27 cellular contexts compared by ENCODE assay signal in the genomic region with DNA sequence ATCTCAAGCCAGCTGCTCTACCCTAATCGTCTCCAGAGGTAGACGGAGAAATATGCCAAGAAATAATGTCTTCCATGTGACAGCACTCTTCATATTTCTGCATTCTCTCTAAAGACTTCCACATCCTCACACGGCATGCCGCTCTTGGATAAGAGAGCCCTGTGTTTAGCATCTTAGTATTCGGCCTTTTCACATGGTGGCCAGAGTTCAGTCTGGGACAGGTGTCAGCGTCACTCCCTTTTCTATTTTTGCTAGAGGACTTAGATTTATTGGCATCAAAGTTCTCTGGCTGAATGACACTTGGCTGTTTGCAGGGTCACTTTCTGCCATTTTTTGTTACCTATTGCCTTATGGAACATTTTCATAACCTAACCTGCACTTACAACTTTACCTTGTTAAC. TPM values are rescaled to one million over a fixed set of nuclear protein-coding genes. Genes with fewer than 3 reads are reported as not detected.
"Had no signal": no experiment of that assay in that cellular context is flagged by ENCODE, and none has a peak within 500 bp of the region (broad histone marks: within the 10 kb centered on the region; RNA-seq: fewer than 3 reads in every experiment).

No MANE protein-coding gene starts in this region.

- ATAC-seq: activated CD4-positive, alpha-beta T cell treated with anti-CD3 and anti-CD28 coated beads for 36 hours; left lung; pancreas; right lobe of liver; stimulated activated naive B cell treated with anti-CD40 and anti-IgM and Interleukin-4, amounts not matched to agents 10 μg/mL and 1 μg/mL and 100 μg/mL, for 72 hours; T-cell; upper lobe of right lung had no signal

- H3K4me1 Mint-ChIP-seq: activated CD4-positive, alpha-beta T cell treated with anti-CD3 and anti-CD28 coated beads for 36 hours; activated naive CD4-positive, alpha-beta T cell treated with anti-CD3 and anti-CD28 coated beads, Interleukin-2, amount 50 U/mL, for 24 hours; brain; T-cell had no signal

- H3K4me3 ChIP-seq: esophagus muscularis mucosa, heart right ventricle, left lung, pancreas, right lobe of liver, skin epidermis, testis, upper lobe of right lung had no signal

- H3K27me3 Mint-ChIP-seq: stimulated activated naive B cell treated with anti-CD40 and anti-IgM and Interleukin-4, amounts not matched to agents 10 μg/mL and 1 μg/mL and 100 μg/mL, for 72 hours had no signal

- DNase-seq: activated CD4-positive, alpha-beta memory T cell treated with anti-CD3 and anti-CD28 coated beads for 36 hours; activated CD4-positive, alpha-beta T cell treated with anti-CD3 and anti-CD28 coated beads for 36 hours; activated gamma-delta T cell treated with Interleukin-2 at 50 U/mL for 16 hours; activated T-cell treated with anti-CD3 and anti-CD28 coated beads, Interleukin-2, amount 50 U/mL, for 1 hour; aorta; caudate nucleus; dermis blood vessel endothelial cell; effector CD8-positive, alpha-beta T cell; heart right ventricle; kidney; left lung; mammary epithelial cell; nephron progenitor cell; pancreas; right lobe of liver; SIG-M5; stimulated activated CD4-positive, alpha-beta T cell treated with anti-CD3 and anti-CD28 coated beads, Interleukin-2, amount 100 ng/mL, for 24 hours; stimulated activated naive B cell treated with anti-CD40 and anti-IgM and Interleukin-4, amounts not matched to agents 10 μg/mL and 1 μg/mL and 100 μg/mL, for 72 hours; T-cell; T-helper 9 cell; testis; upper lobe of right lung had no signal

- H3K27ac Mint-ChIP-seq: activated CD4-positive, alpha-beta memory T cell treated with anti-CD3 and anti-CD28 coated beads for 36 hours; activated CD4-positive, alpha-beta T cell treated with anti-CD3 and anti-CD28 coated beads for 36 hours; activated naive CD4-positive, alpha-beta T cell treated with anti-CD3 and anti-CD28 coated beads, Interleukin-2, amount 50 U/mL, for 24 hours; brain; nephron progenitor cell; stimulated activated naive B cell treated with anti-CD40 and anti-IgM and Interleukin-4, amounts not matched to agents 10 μg/mL and 1 μg/mL and 100 μg/mL, for 72 hours; T-cell had no signal

- H3K9me3 Mint-ChIP-seq: activated CD4-positive, alpha-beta memory T cell treated with anti-CD3 and anti-CD28 coated beads for 36 hours; activated naive CD4-positive, alpha-beta T cell treated with anti-CD3 and anti-CD28 coated beads, Interleukin-2, amount 50 U/mL, for 24 hours; nephron progenitor cell; stimulated activated naive B cell treated with anti-CD40 and anti-IgM and Interleukin-4, amounts not matched to agents 10 μg/mL and 1 μg/mL and 100 μg/mL, for 72 hours; T-cell had no signal

- H3K4me3 Mint-ChIP-seq: activated CD4-positive, alpha-beta memory T cell treated with anti-CD3 and anti-CD28 coated beads for 36 hours; activated CD4-positive, alpha-beta T cell treated with anti-CD3 and anti-CD28 coated beads for 36 hours; activated naive CD4-positive, alpha-beta T cell treated with anti-CD3 and anti-CD28 coated beads, Interleukin-2, amount 50 U/mL, for 24 hours; brain; nephron progenitor cell; stimulated activated naive B cell treated with anti-CD40 and anti-IgM and Interleukin-4, amounts not matched to agents 10 μg/mL and 1 μg/mL and 100 μg/mL, for 72 hours; T-cell had no signal

- H3K36me3 Mint-ChIP-seq: activated CD4-positive, alpha-beta memory T cell treated with anti-CD3 and anti-CD28 coated beads for 36 hours; activated naive CD4-positive, alpha-beta T cell treated with anti-CD3 and anti-CD28 coated beads, Interleukin-2, amount 50 U/mL, for 24 hours; brain; stimulated activated naive B cell treated with anti-CD40 and anti-IgM and Interleukin-4, amounts not matched to agents 10 μg/mL and 1 μg/mL and 100 μg/mL, for 72 hours; T-cell had no signal

RNA-seq across cellular contexts. Expression of gene CAPN13, which starts 25.1 kb away (rescaled TPM):
- total RNA-seq: activated CD4-positive, alpha-beta memory T cell treated with anti-CD3 and anti-CD28 coated beads for 36 hours; activated CD4-positive, alpha-beta T cell treated with anti-CD3 and anti-CD28 coated beads for 36 hours; aorta; dermis blood vessel endothelial cell; esophagus muscularis mucosa; pulmonary artery endothelial cell had no signal
